8 cellular contexts compared by ENCODE assay signal in genomic region chr7:33895025-33895804, GRCh38. TPM values are rescaled to one million over a fixed set of nuclear protein-coding genes. Genes with fewer than 3 reads are reported as not detected.
DNase-seq lines count a peak whose midpoint lies in the region; TF ChIP-seq lines count a peak whose summit lies in the region.

No MANE protein-coding gene starts in this region.

- H3K27ac ChIP-seq in trophoblast cell (ENCODE audit: low read depth, low read length) (no peak overlapping the region), tibial nerve (no peak overlapping the region)

- H4K8ac ChIP-seq in trophoblast cell (ENCODE audit: low read depth, low read length), result no peak overlapping the region

- H3K27me3 ChIP-seq in trophoblast cell (ENCODE audit: insufficient read depth, low read length) (no peaks in the 10 kb centered on the region), tibial nerve (no peaks in the 10 kb centered on the region)

- no peak overlapping the region for H3K18ac ChIP-seq in trophoblast cell (ENCODE audit: low read length)

- WGBS in trophoblast cell (ENCODE audit: extremely low coverage, insufficient coverage, insufficient read length), result no CpG with 5 or more reads among the region's 17 CpGs
- 20 to 21% methylated on average over 17 of the region's 17 CpGs for WGBS in tibial nerve, 2 donors

- H3K9ac ChIP-seq in trophoblast cell (ENCODE audit: low read length), result no peak overlapping the region

- no peaks in the 10 kb centered on the region for H3K79me2 ChIP-seq in trophoblast cell (ENCODE audit: control insufficient read depth, insufficient read depth, low read length, poor library complexity)

- no peak overlapping the region for H4K91ac ChIP-seq in trophoblast cell (ENCODE audit: low read depth, low read length)

- no peak overlapping the region for H2BK5ac ChIP-seq in trophoblast cell (ENCODE audit: low read depth, low read length, poor library complexity)

- no peak overlapping the region for H2BK120ac ChIP-seq in trophoblast cell (ENCODE audit: insufficient read depth, low read length, poor library complexity)

- TF ChIP-seq POLR2A in tibial nerve (IDR thresholded peaks at IDR 0.05), result no peak

- H3K36me3 ChIP-seq in trophoblast cell (ENCODE audit: control insufficient read depth in 1 of 2, insufficient read depth in 2 of 2, low read length in 2 of 2), result no peaks in the 10 kb centered on the region
- no peaks in the 10 kb centered on the region for H3K36me3 ChIP-seq in tibial nerve

- H3K4me1 ChIP-seq in trophoblast cell (ENCODE audit: control insufficient read depth in 1 of 2, insufficient read depth in 2 of 2, low read length in 2 of 2) (no peaks in the 10 kb centered on the region), tibial nerve (peaks cover 0 to 10% (median 0%) of the 10 kb centered on the region in 4 donors)

- H3K4me3 ChIP-seq in trophoblast cell (ENCODE audit: low read depth, low read length) (no peak overlapping the region), tibial nerve (no peak overlapping the region)

- peak; percentile 31 for DNase-seq in GF-D8 (lab: John Stamatoyannopoulos, UW)
- DNase-seq in H4 (ENCODE audit: low spot score), result peak; percentile 87
- peak; percentile 74 for DNase-seq in M059J (ENCODE audit: low read depth)
- DNase-seq in SHP77 treated with DMSO at 0.1 percent for 48 hours (lab: John Stamatoyannopoulos, UW), result peak; percentile 86
- peak; percentile 27 for DNase-seq in activated gamma-delta T cell (lab: John Stamatoyannopoulos, UW)
- DNase-seq in foreskin melanocyte, result peak; percentile 57
- peak; percentile 71 to 83 for DNase-seq in trophoblast cell
- peak; percentile 80 to 94 for DNase-seq in tibial nerve (ENCODE audit: low spot score in 2 of 2)

- no peaks in the 10 kb centered on the region for H3K79me1 ChIP-seq in trophoblast cell (ENCODE audit: low read length)

- no peak overlapping the region for H2BK12ac ChIP-seq in trophoblast cell (ENCODE audit: low read length)

- no peak overlapping the region for H2AFZ ChIP-seq in trophoblast cell (ENCODE audit: insufficient read depth, low read length, poor library complexity)

- H3K4ac ChIP-seq in trophoblast cell (ENCODE audit: low read depth, low read length), result no peak overlapping the region

- no peak overlapping the region for H3K4me2 ChIP-seq in trophoblast cell (ENCODE audit: low read length)

- no peak overlapping the region for H4K12ac ChIP-seq in trophoblast cell (ENCODE audit: low read depth, low read length)

- no peak for TF ChIP-seq EP300 in tibial nerve (IDR thresholded peaks at IDR 0.05)

- H3K9me3 ChIP-seq in trophoblast cell (ENCODE audit: insufficient read depth, low read depth, low read length) (no peaks in the 10 kb centered on the region), tibial nerve (no peaks in the 10 kb centered on the region)

- peak; percentile 81 to 92 (median 89) for TF ChIP-seq CTCF in tibial nerve (IDR thresholded peaks at IDR 0.05)

- no peak overlapping the region for H2AK5ac ChIP-seq in trophoblast cell (ENCODE audit: low read length)

- no peak overlapping the region for H3K14ac ChIP-seq in trophoblast cell (ENCODE audit: low read length)

- no peak overlapping the region for H3K23ac ChIP-seq in trophoblast cell (ENCODE audit: low read length)

RNA-seq across cellular contexts. Expression of gene BMPER, which starts 10.1 kb away (rescaled TPM):
- total RNA-seq in H4 (2014; rRNA removed; shearing (Covaris generic)), result 0.08 and 0.19 TPM in 2 replicates
- 1.5 and 2.3 TPM in 2 replicates for total RNA-seq in M059J (2014; rRNA removed; shearing (Covaris generic))
- polyA plus RNA-seq in trophoblast cell (2013), result 1.4 and 1.9 TPM in 2 replicates
- total RNA-seq in tibial nerve, result 10 to 100 TPM in 2 of 4 donors, 1 to 10 TPM in 2; 3.1 to 33.3 (median 8.0) TPM

Comparison
In these comparisons a context has a peak if more than half of its experiments do, and no peak if none do; other contexts are left out.
1. DNase-seq: peak in every context shown above with its lines; median percentile 87 in H4; 87 in tibial nerve; 86 in SHP77 treated with DMSO at 0.1 percent for 48 hours; 77 in trophoblast cell; 74 in M059J; 57 in foreskin melanocyte; 31 in GF-D8; 27 in activated gamma-delta T cell.